8 cellular contexts compared by ENCODE assay signal in the genomic region with DNA sequence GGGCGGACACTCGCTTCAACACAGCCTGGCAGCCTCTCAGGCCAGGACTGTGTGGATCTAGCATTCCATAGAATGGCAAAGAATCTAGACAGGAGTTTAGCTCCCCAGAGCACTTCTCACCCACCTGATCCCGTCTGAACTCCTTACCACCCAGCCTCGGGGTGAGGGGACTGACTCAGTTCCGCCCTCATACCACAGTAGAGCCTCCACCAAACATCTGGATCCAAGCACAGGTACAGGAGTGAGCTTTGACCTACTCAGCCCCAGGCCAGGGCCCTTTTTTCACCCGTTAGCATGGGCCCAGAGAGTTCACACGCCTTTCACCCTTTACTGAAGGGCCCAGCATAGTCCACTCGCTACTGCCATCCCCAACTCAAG. TPM values are rescaled to one million over a fixed set of nuclear protein-coding genes. Genes with fewer than 3 reads are reported as not detected.
DNase-seq lines count a peak whose midpoint lies in the region; ATAC-seq and TF ChIP-seq lines count a peak whose summit lies in the region.

No MANE protein-coding gene starts in this region.

- H3K9me3 ChIP-seq in adipocyte (ENCODE audit: control insufficient read depth, low read length) (no peaks in the 10 kb centered on the region), thyroid gland (no peaks in the 10 kb centered on the region)

- intact Hi-C loops in thyroid gland (cut with DNase I): loop anchor here (10.0 kb wide), 1 partner anchor 144 kb away; no protein-coding TSS in a partner anchor

- no peak for TF ChIP-seq POLR2A in thyroid gland (IDR thresholded peaks at IDR 0.05)

- H3K27me3 Mint-ChIP-seq in activated CD8-positive, alpha-beta memory T cell treated with anti-CD3 and anti-CD28 coated beads, Interleukin-2, amount 10 ng/mL, durations not matched to agents 7 days and 5 days: no peaks in the 10 kb centered on the region

- no peak for ATAC-seq in activated CD8-positive, alpha-beta memory T cell treated with anti-CD3 and anti-CD28 coated beads, Interleukin-2, amount 10 ng/mL, durations not matched to agents 7 days and 5 days
- peak; percentile 54 for ATAC-seq in left lobe of liver
- no peak for ATAC-seq in HG03342 (IDR thresholded peaks at IDR 0.05; ENCODE audit: unreplicated experiment)

- peak overlapping the region in 2 of 3 donors; percentile 77 to 87 for H3K27ac ChIP-seq in thyroid gland

- CTCF ChIA-PET in activated CD8-positive, alpha-beta memory T cell treated with anti-CD3 and anti-CD28 coated beads, Interleukin-2, amount 10 ng/mL, durations not matched to agents 7 days and 5 days (lab: Charles Lee): interaction anchor here (1.8 to 3.2 kb wide), 2 partner anchors 11 to 94 kb away, joined by 6 to 13 read pairs; no protein-coding TSS in a partner anchor

- WGBS in thyroid gland, 2 donors: 8 to 10% methylated on average over 7 to 8 of the region's 8 CpGs

- DNase-seq in activated CD8-positive, alpha-beta memory T cell treated with anti-CD3 and anti-CD28 coated beads, Interleukin-2, amount 10 ng/mL, durations not matched to agents 7 days and 5 days: no peak
- DNase-seq in activated CD8-positive, alpha-beta memory T cell treated with anti-CD3 and anti-CD28 coated beads, Interleukin-2, amount 50 U/mL, for 48 hours: no peak
- no peak for DNase-seq in adipocyte (ENCODE audit: low read depth)
- peak; percentile 57 for DNase-seq in left lobe of liver (ENCODE audit: low spot score)
- no peak for DNase-seq in thyroid gland
- DNase-seq in stimulated activated naive CD4-positive, alpha-beta T cell treated with Interleukin-2 at 50 U/mL for 16 hours (lab: John Stamatoyannopoulos, UW): no peak
- DNase-seq in stimulated activated CD4-positive, alpha-beta T cell treated with anti-CD3 and anti-CD28 coated beads, Interleukin-4, amount 100 ng/mL, for 24 hours: no peak

- peak overlapping the region; percentile 86 for H3K27ac Mint-ChIP-seq in activated CD8-positive, alpha-beta memory T cell treated with anti-CD3 and anti-CD28 coated beads, Interleukin-2, amount 10 ng/mL, durations not matched to agents 7 days and 5 days

- H3K4me1 Mint-ChIP-seq in activated CD8-positive, alpha-beta memory T cell treated with anti-CD3 and anti-CD28 coated beads, Interleukin-2, amount 10 ng/mL, durations not matched to agents 7 days and 5 days: peaks cover 59% of the 10 kb centered on the region

- H3K9ac ChIP-seq in adipocyte (ENCODE audit: low read length): peak overlapping the region; percentile 92

- H3K36me3 ChIP-seq in adipocyte (ENCODE audit: control insufficient read depth, insufficient read depth, low read length, severe bottlenecking) (no peaks in the 10 kb centered on the region), thyroid gland (no peaks in the 10 kb centered on the region)

- peak overlapping the region; percentile 92 for H3K4me3 Mint-ChIP-seq in activated CD8-positive, alpha-beta memory T cell treated with anti-CD3 and anti-CD28 coated beads, Interleukin-2, amount 10 ng/mL, durations not matched to agents 7 days and 5 days

- no peaks in the 10 kb centered on the region for H3K27me3 ChIP-seq in adipocyte (replicated peaks; ENCODE audit: control insufficient read depth, insufficient read depth, low read length)
- no peaks in the 10 kb centered on the region for H3K27me3 ChIP-seq in thyroid gland

- no peaks in the 10 kb centered on the region for H3K9me3 Mint-ChIP-seq in activated CD8-positive, alpha-beta memory T cell treated with anti-CD3 and anti-CD28 coated beads, Interleukin-2, amount 10 ng/mL, durations not matched to agents 7 days and 5 days (ENCODE audit: low read depth)

- peaks cover 36% of the 10 kb centered on the region for H3K36me3 Mint-ChIP-seq in activated CD8-positive, alpha-beta memory T cell treated with anti-CD3 and anti-CD28 coated beads, Interleukin-2, amount 10 ng/mL, durations not matched to agents 7 days and 5 days

- TF ChIP-seq CTCF in thyroid gland (IDR thresholded peaks at IDR 0.05): no peak

- H3K4me1 ChIP-seq in adipocyte (ENCODE audit: control insufficient read depth, insufficient read depth, low read length): peaks cover 56% of the 10 kb centered on the region
- H3K4me1 ChIP-seq in thyroid gland: peaks cover 46 to 47% of the 10 kb centered on the region in 2 donors

- H3K4me3 ChIP-seq in adipocyte (ENCODE audit: low read length): peak overlapping the region; percentile 99
- peak overlapping the region; percentile 77 to 97 (median 96) for H3K4me3 ChIP-seq in thyroid gland (replicated peaks in 1 of 3)

RNA-seq across cellular contexts. Expression of a gene that starts 0.7 kb away (rescaled TPM):
- 100 to 1,000 TPM; 146 to 147 TPM for total RNA-seq in activated CD8-positive, alpha-beta memory T cell treated with anti-CD3 and anti-CD28 coated beads, Interleukin-2, amount 10 ng/mL, durations not matched to agents 7 days and 5 days
- total RNA-seq in left lobe of liver (99.7 TPM), thyroid gland (100 to 1,000 TPM in 2 of 4 donors, 10 to 100 TPM in 2; 74.8 to 189 (median 105) TPM)
